13 cellular contexts compared by ENCODE assay signal in the genomic region with DNA sequence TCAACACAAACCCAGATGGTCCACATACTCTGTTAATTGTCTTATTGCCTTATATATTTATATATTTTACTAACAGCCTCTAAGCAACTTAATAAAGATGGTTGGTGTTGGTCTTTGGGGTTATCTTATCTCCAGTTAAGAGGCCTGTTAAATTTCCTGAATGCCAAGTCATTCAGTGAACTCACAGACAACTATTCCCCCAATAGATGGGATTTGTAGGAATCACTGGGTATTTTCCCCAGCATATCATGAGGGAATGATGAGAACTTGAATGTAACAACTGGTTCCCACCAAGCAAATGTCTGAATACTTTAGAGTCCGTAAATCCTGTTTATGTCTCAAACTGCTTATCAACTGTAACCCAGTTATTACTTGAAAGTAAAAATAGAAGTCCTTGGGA. TPM values are rescaled to one million over a fixed set of nuclear protein-coding genes. Genes with fewer than 3 reads are reported as not detected.
DNase-seq lines count a peak whose midpoint lies in the region; ATAC-seq and TF ChIP-seq lines count a peak whose summit lies in the region.
"Had no signal": no experiment of that assay in that cellular context is flagged by ENCODE, and none has a peak within 500 bp of the region (broad histone marks: within the 10 kb centered on the region; RNA-seq: fewer than 3 reads in every experiment).

No MANE protein-coding gene starts in this region.

- ATAC-seq in IMR-90 (ENCODE audit: low read depth) = no peak
- no peak for ATAC-seq in HG02884 (IDR thresholded peaks at IDR 0.05; ENCODE audit: unreplicated experiment)

- H4K5ac ChIP-seq in IMR-90 (ENCODE audit: low read depth, low read length) = no peak overlapping the region

- H3K27ac ChIP-seq in IMR-90 (ENCODE audit: insufficient read depth, low read length) (no peak overlapping the region), mesodermal cell (ENCODE audit: low read depth, low read length, severe bottlenecking) (peak overlapping the region; percentile 30), smooth muscle cell (ENCODE audit: low read depth) (peak overlapping the region; percentile 79), dorsolateral prefrontal cortex (no peak overlapping the region)

- in situ Hi-C loops in IMR-90 (cut with MboI; ENCODE audit: low sequenced_read_pairs) = no loop called here

- H3K9me3 Mint-ChIP-seq in activated naive CD4-positive, alpha-beta T cell treated with anti-CD3 and anti-CD28 coated beads, Interleukin-2, amount 10 ng/mL, durations not matched to agents 7 days and 5 days = no peaks in the 10 kb centered on the region
- H3K9me3 Mint-ChIP-seq: CD4-positive, alpha-beta T cell had no signal

- no peak overlapping the region for H3K56ac ChIP-seq in IMR-90 (ENCODE audit: extremely low read depth, insufficient read depth, low read length)

- no CpG with 5 or more reads among the region's 1 CpG for WGBS in IMR-90 (ENCODE audit: extremely low coverage in 2 of 2, insufficient read length in 1 of 2), 2 experiments
- WGBS in mesodermal cell (ENCODE audit: insufficient coverage in 2 of 2), 2 experiments = no CpG with 5 or more reads among the region's 1 CpG
- WGBS in smooth muscle cell (ENCODE audit: low lambda C conversion rate) = 14% methylated on average over 1 of the region's 1 CpG

- no peaks in the 10 kb centered on the region for H3K4me1 ChIP-seq in IMR-90 (ENCODE audit: control insufficient read depth, insufficient read depth, low read length)
- peaks cover 3% of the 10 kb centered on the region for H3K4me1 ChIP-seq in mesodermal cell (ENCODE audit: control insufficient read depth, insufficient read depth, low read length, poor library complexity, severe bottlenecking)
- H3K4me1 ChIP-seq in smooth muscle cell (ENCODE audit: low read depth) = no peaks in the 10 kb centered on the region
- H3K4me1 ChIP-seq: HAP-1 had no signal

- CTCF ChIA-PET in IMR-90 (lab: Yijun Ruan, JAX) = no interaction called here
- CTCF ChIA-PET in activated naive CD4-positive, alpha-beta T cell treated with anti-CD3 and anti-CD28 coated beads, Interleukin-2, amount 10 ng/mL, durations not matched to agents 7 days and 5 days (lab: Charles Lee) = no interaction called here

- intact Hi-C loops in IMR-90 (cut with micrococcal nuclease) = no loop called here
- intact Hi-C loops in dorsolateral prefrontal cortex (cut with DNase I) = no loop called here

- H2BK120ac ChIP-seq in IMR-90 (ENCODE audit: low read depth, low read length) = no peak overlapping the region

- no peak overlapping the region for H3K4me3 Mint-ChIP-seq in activated naive CD4-positive, alpha-beta T cell treated with anti-CD3 and anti-CD28 coated beads, Interleukin-2, amount 10 ng/mL, durations not matched to agents 7 days and 5 days
- H3K4me3 Mint-ChIP-seq: B cell; CD4-positive, alpha-beta T cell had no signal

- no peak for TF ChIP-seq RAD21 in IMR-90 (IDR thresholded peaks at IDR 0.05; ENCODE audit: low read length)

- H2BK5ac ChIP-seq in IMR-90 (ENCODE audit: low read depth, low read length, poor library complexity, severe bottlenecking) = no peak overlapping the region

- H3K9me1 ChIP-seq in IMR-90 (ENCODE audit: insufficient read depth, low read length) = peaks cover 3% of the 10 kb centered on the region

- no peak overlapping the region for H4K91ac ChIP-seq in IMR-90 (ENCODE audit: insufficient read depth, low read depth, low read length)

- peaks cover 14% of the 10 kb centered on the region for H3F3A ChIP-seq in smooth muscle cell (ENCODE audit: low read depth)

- no peak for TF ChIP-seq POLR2A in IMR-90 (IDR thresholded peaks at IDR 0.05; ENCODE audit: low read depth, low read length)

- no peak overlapping the region for H2BK15ac ChIP-seq in IMR-90 (ENCODE audit: low read depth, low read length)

- H3K18ac ChIP-seq in IMR-90 (ENCODE audit: low read depth, low read length) = no peak overlapping the region

- no peak overlapping the region for H2AK9ac ChIP-seq in IMR-90 (replicated peaks; ENCODE audit: low read depth, low read length, poor library complexity)

- peaks cover 9% of the 10 kb centered on the region for H3K27me3 Mint-ChIP-seq in activated naive CD4-positive, alpha-beta T cell treated with anti-CD3 and anti-CD28 coated beads, Interleukin-2, amount 10 ng/mL, durations not matched to agents 7 days and 5 days
- H3K27me3 Mint-ChIP-seq: B cell; CD4-positive, alpha-beta T cell had no signal

- no peak overlapping the region for H3K4me3 ChIP-seq in IMR-90 (ENCODE audit: insufficient read depth, low read depth, low read length)
- H3K4me3 ChIP-seq in mesodermal cell (ENCODE audit: extremely low read depth, insufficient read depth, low read length, poor library complexity, severe bottlenecking) = no peak overlapping the region
- H3K4me3 ChIP-seq in smooth muscle cell = no peak overlapping the region
- H3K4me3 ChIP-seq in dorsolateral prefrontal cortex = no peak overlapping the region
- H3K4me3 ChIP-seq: HAP-1 had no signal

- no peak overlapping the region for H2AFZ ChIP-seq in IMR-90 (replicated peaks; ENCODE audit: low read length, poor library complexity)
- H2AFZ ChIP-seq in smooth muscle cell (ENCODE audit: low read depth) = no peak overlapping the region

- no peak overlapping the region for H4K8ac ChIP-seq in IMR-90 (ENCODE audit: low read depth in 2 of 2, low read length in 2 of 2)

- no peak overlapping the region for H2AK5ac ChIP-seq in IMR-90 (ENCODE audit: low read depth, low read length)

- TF ChIP-seq CTCF in IMR-90 (conservative IDR thresholded peaks at IDR 0.05; ENCODE audit: low read depth, low read length) (no peak), smooth muscle cell (IDR thresholded peaks at IDR 0.05; ENCODE audit: borderline replicate concordance, insufficient read depth, poor library complexity, severe bottlenecking) (no peak), dorsolateral prefrontal cortex (IDR thresholded peaks at IDR 0.05 in 54 of 56, conservative IDR thresholded peaks at IDR 0.05 in 2 of 56; ENCODE audit: low read depth in 1 of 56, partially characterized antibody in 56 of 56) (no peak)

- no peaks in the 10 kb centered on the region for H3K79me2 ChIP-seq in smooth muscle cell (ENCODE audit: low read depth)

- POLR2A ChIA-PET in IMR-90 (lab: Charles Lee; ENCODE audit: unreplicated experiment) = no interaction called here

- H3K36me3 Mint-ChIP-seq in activated naive CD4-positive, alpha-beta T cell treated with anti-CD3 and anti-CD28 coated beads, Interleukin-2, amount 10 ng/mL, durations not matched to agents 7 days and 5 days = no peaks in the 10 kb centered on the region

- H3K9me3 ChIP-seq in IMR-90 (ENCODE audit: control insufficient read depth, insufficient read depth, low read length) (no peaks in the 10 kb centered on the region), mesodermal cell (ENCODE audit: control insufficient read depth, low read length) (no peaks in the 10 kb centered on the region), smooth muscle cell (replicated peaks; ENCODE audit: low read depth) (no peaks in the 10 kb centered on the region)
- H3K9me3 ChIP-seq: HAP-1 had no signal

- no TSS peak for BruUV-seq in IMR-90 (replicated peaks; lab: Mats Ljungman, UMichigan)

- H2BK20ac ChIP-seq in IMR-90 (ENCODE audit: low read depth, low read length) = no peak overlapping the region

- H3K36me3 ChIP-seq in IMR-90 (ENCODE audit: control insufficient read depth, insufficient read depth, low read length) (peaks cover 11% of the 10 kb centered on the region), mesodermal cell (ENCODE audit: control insufficient read depth, insufficient read depth, low read length) (peaks cover 17% of the 10 kb centered on the region), smooth muscle cell (ENCODE audit: low read depth) (no peaks in the 10 kb centered on the region)

- peak; percentile 17 for DNase-seq in IMR-90
- DNase-seq in amniotic epithelial cell (ENCODE audit: low read depth) = peak; percentile 71
- DNase-seq in smooth muscle cell (lab: John Stamatoyannopoulos, UW; ENCODE audit: unreplicated experiment) = no peak
- DNase-seq in activated naive CD4-positive, alpha-beta T cell treated with anti-CD3 and anti-CD28 coated beads, Interleukin-2, amount 10 ng/mL, durations not matched to agents 7 days and 5 days = no peak
- DNase-seq in dorsolateral prefrontal cortex = no peak
- DNase-seq: C1 segment of cervical spinal cord; Calu3; CD4-positive, alpha-beta T cell; DMS 273 treated with DMSO at 0.1 percent for 48 hours had no signal

- H3K79me1 ChIP-seq in IMR-90 (ENCODE audit: low read depth in 1 of 2, low read length in 2 of 2) = peaks cover 4 to 9% of the 10 kb centered on the region in 2 experiments; a peak in 3 of 4 replicates

- H3K4me2 ChIP-seq in IMR-90 (ENCODE audit: low read depth, low read length) = no peak overlapping the region
- peak overlapping the region; percentile 65 for H3K4me2 ChIP-seq in smooth muscle cell

- dilution Hi-C loops in IMR-90 (cut with HindIII; ENCODE audit: low sequenced_read_pairs, unreplicated experiment) = no loop called here

- peaks cover 1% of the 10 kb centered on the region for H3K27me3 ChIP-seq in IMR-90 (ENCODE audit: control insufficient read depth, insufficient read depth, low read length)
- no peaks in the 10 kb centered on the region for H3K27me3 ChIP-seq in smooth muscle cell (ENCODE audit: low read depth)
- no peaks in the 10 kb centered on the region for H3K27me3 ChIP-seq in dorsolateral prefrontal cortex

- peaks cover 4% of the 10 kb centered on the region; the same call in 1 of the 2 replicates for H4K20me1 ChIP-seq in IMR-90 (ENCODE audit: insufficient read depth, low read length)
- peaks cover 8% of the 10 kb centered on the region for H4K20me1 ChIP-seq in smooth muscle cell (ENCODE audit: low read depth)

- H3K14ac ChIP-seq in IMR-90 (replicated peaks; ENCODE audit: low read depth, low read length) = no peak overlapping the region

- H3K27ac Mint-ChIP-seq in activated naive CD4-positive, alpha-beta T cell treated with anti-CD3 and anti-CD28 coated beads, Interleukin-2, amount 10 ng/mL, durations not matched to agents 7 days and 5 days = no peak overlapping the region
- H3K27ac Mint-ChIP-seq: B cell; CD4-positive, alpha-beta T cell had no signal

- H3K9ac ChIP-seq in IMR-90 (ENCODE audit: low read depth, low read length) = no peak overlapping the region
- H3K9ac ChIP-seq in smooth muscle cell (ENCODE audit: low read depth) = no peak overlapping the region

- H3K4me1 Mint-ChIP-seq in activated naive CD4-positive, alpha-beta T cell treated with anti-CD3 and anti-CD28 coated beads, Interleukin-2, amount 10 ng/mL, durations not matched to agents 7 days and 5 days = no peaks in the 10 kb centered on the region
- H3K4me1 Mint-ChIP-seq: B cell had no signal

- no peak overlapping the region for H3K4ac ChIP-seq in IMR-90 (ENCODE audit: low read depth, low read length)

- no peak overlapping the region for H3K23ac ChIP-seq in IMR-90 (ENCODE audit: low read depth, low read length)

RNA-seq across cellular contexts. Expression of gene RETREG1, which starts 42.7 kb away (rescaled TPM):
- total RNA-seq in IMR-90 (2012; rRNA removed) = not detected in 2 replicates
- polyA plus RNA-seq in IMR-90 (2012; rRNA removed) = 0.17 TPM in 1 of 2 replicates, not detected in the other
- polyA plus RNA-seq in IMR-90 (2012; cell fraction: cytosol; rRNA removed) = 0.01 TPM in 1 of 2 replicates, not detected in the other
- polyA plus RNA-seq in IMR-90 (2012; cell fraction: nucleus; rRNA removed; ENCODE audit: low replicate concordance) = not detected in 2 replicates
- polyA plus RNA-seq in mesodermal cell (2013, experiment 1 of 2) = 0.41 TPM
- 0.35 TPM for polyA plus RNA-seq in mesodermal cell (2013, experiment 2 of 2)
- 0.90 and 4.4 TPM in 2 replicates for total RNA-seq in smooth muscle cell
- 0.19 and 4.0 TPM in 2 replicates for polyA plus RNA-seq in smooth muscle cell
- 100 to 1,000 TPM in 14 of 120 experiments, 10 to 100 TPM in 106; 26.4 to 149 (median 81.6) TPM for total RNA-seq in dorsolateral prefrontal cortex

Comparison
In these comparisons a context has a peak if more than half of its experiments do, and no peak if none do; other contexts are left out.
1. DNase-seq: peak in IMR-90 (single experiment) and amniotic epithelial cell (single experiment); none in smooth muscle cell (single experiment), activated naive CD4-positive, alpha-beta T cell treated with anti-CD3 and anti-CD28 coated beads, Interleukin-2, amount 10 ng/mL, durations not matched to agents 7 days and 5 days (single experiment) and dorsolateral prefrontal cortex (0 of 10).
2. H3K27ac ChIP-seq: peak in mesodermal cell (single experiment) and smooth muscle cell (single experiment); none in IMR-90 (single experiment) and dorsolateral prefrontal cortex (0 of 59).